In genomic region chr9:112218908-112219307, GRCh38 we compare ENCODE assay signal across 1 cellular context.
TF ChIP-seq lines count a peak whose summit lies in the region.

No MANE protein-coding gene starts in this region.

TF ChIP-seq in GM12878, 131 proteins besides CTCF, POLR2A, EP300 and RAD21 (continued from another document):
- no peak for TF ChIP-seq ZBTB11 (CRISPR knock-in tag; IDR thresholded peaks at IDR 0.05)
- 0 out of 2 replicates have a peak, but pooled peaks have one; percentile 34 for TF ChIP-seq ZBED1 (IDR thresholded peaks at IDR 0.05; ENCODE audit: borderline replicate concordance)
- peak; percentile 66; the same call in 1 of the 2 replicates for TF ChIP-seq TBL1XR1 (IDR thresholded peaks at IDR 0.05; ENCODE audit: low read depth, low read length)
- peak; percentile 45; the same call in 1 of the 2 replicates for TF ChIP-seq PML (IDR thresholded peaks at IDR 0.05; ENCODE audit: low read length)
